Comparison of ENCODE assay signal across 8 cellular contexts in genomic region chr9:78031826-78032598, GRCh38. TPM values are rescaled to one million over a fixed set of nuclear protein-coding genes. Genes with fewer than 3 reads are reported as not detected.
DNase-seq lines count a peak whose midpoint lies in the region; ATAC-seq and TF ChIP-seq lines count a peak whose summit lies in the region.

No MANE protein-coding gene starts in this region.

- H3K36me3 ChIP-seq in endodermal cell (ENCODE audit: control insufficient read depth, insufficient read depth, low read length) (no peaks in the 10 kb centered on the region), mesenchymal stem cell (ENCODE audit: control insufficient read depth in 1 of 2, insufficient read depth in 2 of 2, low read depth in 1 of 2, low read length in 2 of 2) (no peaks in the 10 kb centered on the region)

- ATAC-seq in HG03196 (IDR thresholded peaks at IDR 0.05; ENCODE audit: unreplicated experiment): no peak

- WGBS in endodermal cell (ENCODE audit: insufficient coverage in 1 of 2, insufficient read length in 1 of 2), 2 experiments: 0% methylated on average over 31 to 89 of the region's 100 CpGs
- under 1% methylated on average over 64 of the region's 100 CpGs for WGBS in mesenchymal stem cell

- H3K27ac Mint-ChIP-seq in endodermal cell: peak overlapping the region; percentile 98

- H2BK5ac ChIP-seq in mesenchymal stem cell (ENCODE audit: low read depth, low read length, poor library complexity, severe bottlenecking): peak overlapping the region; percentile 82

- peak overlapping the region; percentile 29 for H2AFZ ChIP-seq in mesenchymal stem cell (ENCODE audit: low read depth, low read length)

- peak overlapping the region; percentile 89 for H3K4me3 ChIP-seq in endodermal cell (ENCODE audit: low read length)
- H3K4me3 ChIP-seq in mesenchymal stem cell (ENCODE audit: insufficient read depth in 1 of 2, low read depth in 1 of 2, low read length in 2 of 2): peak overlapping the region; percentile 82 to 86

- peak overlapping the region; percentile 86 for H2BK15ac ChIP-seq in mesenchymal stem cell (ENCODE audit: low read depth, poor library complexity, severe bottlenecking)

- H3K9me3 ChIP-seq in endodermal cell (ENCODE audit: control insufficient read depth, low read length) (no peaks in the 10 kb centered on the region), mesenchymal stem cell (ENCODE audit: control insufficient read depth, low read length) (no peaks in the 10 kb centered on the region)

- H4K8ac ChIP-seq in mesenchymal stem cell (ENCODE audit: low read length): peak overlapping the region; percentile 82

- peak; percentile 46 to 95 (median 86) for DNase-seq in C1 segment of cervical spinal cord (lab: John Stamatoyannopoulos, UW)
- DNase-seq in HUDEP-2 (lab: John Stamatoyannopoulos, UW; ENCODE audit: unreplicated experiment in 76 of 76): peak in 75 of 76 experiments; percentile 23 to 92 (median 82)
- peak; percentile 72 for DNase-seq in NOMO-1 treated with DMSO at 0.1 percent for 48 hours (lab: John Stamatoyannopoulos, UW; ENCODE audit: unreplicated experiment)
- peak; percentile 52 for DNase-seq in activated T-cell treated with anti-CD3 and anti-CD28 coated beads for 1 hour (ENCODE audit: low read depth)
- DNase-seq in endodermal cell: peak; percentile 95
- peak; percentile 97 for DNase-seq in mesenchymal stem cell
- DNase-seq in stimulated activated CD4-positive, alpha-beta T cell treated with anti-CD3 and anti-CD28 coated beads, TNF-alpha, amount 100 ng/mL, for 4 hours (ENCODE audit: low read depth in 3 of 3): peak; percentile 50 to 63 (median 62)

- H3K4ac ChIP-seq in mesenchymal stem cell (ENCODE audit: low read depth in 1 of 2, low read length in 2 of 2): peak overlapping the region; percentile 85 to 91

- no peaks in the 10 kb centered on the region for H3K27me3 ChIP-seq in endodermal cell (ENCODE audit: control insufficient read depth, insufficient read depth, low read length, poor library complexity, severe bottlenecking)
- H3K27me3 ChIP-seq in mesenchymal stem cell (ENCODE audit: control insufficient read depth in 1 of 2, insufficient read depth in 1 of 2, low read length in 2 of 2): no peaks in the 10 kb centered on the region

- peak overlapping the region; percentile 88 for H2BK120ac ChIP-seq in mesenchymal stem cell (ENCODE audit: low read depth, low read length)

- H3K9me3 Mint-ChIP-seq in endodermal cell: no peaks in the 10 kb centered on the region

- peak overlapping the region; percentile 79 for H3K4me2 ChIP-seq in mesenchymal stem cell (ENCODE audit: low read length, poor library complexity, severe bottlenecking)

- H4K91ac ChIP-seq in mesenchymal stem cell (ENCODE audit: low read length): peak overlapping the region; percentile 68

- TF ChIP-seq CTCF in endodermal cell (conservative IDR thresholded peaks at IDR 0.05): no peak

- H3K9ac ChIP-seq in endodermal cell (ENCODE audit: extremely low read depth, low read length, poor library complexity, severe bottlenecking) (peak overlapping the region; percentile 88), mesenchymal stem cell (ENCODE audit: low read length) (peak overlapping the region; percentile 97)

- H3K27me3 Mint-ChIP-seq in endodermal cell (ENCODE audit: insufficient read depth): no peaks in the 10 kb centered on the region

- H3K18ac ChIP-seq in mesenchymal stem cell (ENCODE audit: low read depth in 1 of 2, low read length in 2 of 2): peak overlapping the region; percentile 87 to 96

- H3K23ac ChIP-seq in mesenchymal stem cell (ENCODE audit: low read length in 2 of 2): no peak overlapping the region

- peaks cover 41% of the 10 kb centered on the region for H3K4me1 Mint-ChIP-seq in endodermal cell

- H3K4me1 ChIP-seq in endodermal cell (ENCODE audit: control insufficient read depth, insufficient read depth, low read length) (peaks cover 4% of the 10 kb centered on the region), mesenchymal stem cell (ENCODE audit: control insufficient read depth, insufficient read depth, low read depth, low read length) (peaks cover 2% of the 10 kb centered on the region)

- H3K14ac ChIP-seq in mesenchymal stem cell (ENCODE audit: low read length in 2 of 2): peak overlapping the region; percentile 64 to 70

- H3K27ac ChIP-seq in endodermal cell (ENCODE audit: low read depth, low read length) (peak overlapping the region; percentile 90), mesenchymal stem cell (ENCODE audit: low read length, poor library complexity, severe bottlenecking) (peak overlapping the region; percentile 78)

- no peaks in the 10 kb centered on the region for H3K36me3 Mint-ChIP-seq in endodermal cell (ENCODE audit: low read depth)

- no peaks in the 10 kb centered on the region for H3K79me1 ChIP-seq in mesenchymal stem cell (replicated peaks; ENCODE audit: low read length, poor library complexity, severe bottlenecking)

- H2BK12ac ChIP-seq in mesenchymal stem cell (ENCODE audit: low read length in 2 of 2): peak overlapping the region in 1 of 2 experiments; percentile 48

- peak overlapping the region; percentile 93 for H3K4me3 Mint-ChIP-seq in endodermal cell

- no peak overlapping the region for H2AK5ac ChIP-seq in mesenchymal stem cell (ENCODE audit: low read length, severe bottlenecking)

RNA-seq across cellular contexts. Expression of gene GNAQ, which starts 0.4 kb away (rescaled TPM):
- total RNA-seq in endodermal cell: 10 to 100 TPM; 46.0 to 57.6 TPM
- 28.8 TPM for polyA plus RNA-seq in endodermal cell (2013, experiment 1 of 2)
- 32.1 TPM for polyA plus RNA-seq in endodermal cell (2013, experiment 2 of 2)
- 27.9 TPM for polyA plus RNA-seq in mesenchymal stem cell (2013, experiment 1 of 2)
- polyA plus RNA-seq in mesenchymal stem cell (2013, experiment 2 of 2): 28.5 TPM
